In the genomic region with DNA sequence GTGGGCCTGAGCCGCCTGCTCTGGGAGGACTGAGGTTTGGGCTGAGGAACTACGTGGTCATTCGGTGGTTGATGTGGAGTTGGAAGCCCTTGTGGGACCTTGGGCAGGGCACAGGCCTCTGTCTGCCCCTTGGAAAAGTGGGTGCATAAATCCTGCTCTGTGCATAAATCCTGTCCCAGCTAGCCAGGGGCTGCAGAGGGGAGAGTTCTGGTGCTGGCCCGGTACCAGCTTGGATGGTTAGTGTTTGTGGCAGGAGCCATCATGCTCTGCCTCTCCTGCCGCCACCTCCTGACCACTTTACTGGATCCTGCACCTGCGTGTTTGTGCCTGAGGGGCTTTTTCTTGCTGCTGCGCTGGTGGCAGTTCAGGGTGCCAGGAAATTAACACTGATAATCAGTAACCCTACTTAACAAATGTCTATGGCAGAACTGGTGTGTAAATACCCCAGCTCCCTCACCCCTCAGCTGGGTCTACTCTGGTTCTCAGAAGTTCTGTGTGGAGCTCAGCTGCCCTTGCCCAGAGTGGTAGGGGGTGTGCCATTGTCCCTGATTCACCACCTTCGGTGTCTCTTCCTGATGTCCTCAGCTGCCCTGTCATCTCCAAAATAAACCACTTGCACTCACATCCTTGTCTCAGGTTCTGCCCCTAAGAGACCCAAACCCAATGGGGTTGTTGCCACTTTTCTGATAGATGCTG, we compare ENCODE assay signal across 21 cellular contexts.
DNase-seq lines count a peak whose midpoint lies in the region; ATAC-seq and TF ChIP-seq lines count a peak whose summit lies in the region.
"Had no signal": no experiment of that assay in that cellular context is flagged by ENCODE, and none has a peak within 500 bp of the region (broad histone marks: within the 10 kb centered on the region; RNA-seq: fewer than 3 reads in every experiment).

No MANE protein-coding gene starts in this region.

- CTCF ChIA-PET in AG04450 (lab: Charles Lee) (interaction anchor here (1.0 kb wide), 1 partner anchor 196 kb away, joined by 3 read pairs; no protein-coding TSS in a partner anchor), MCF 10A (lab: Yijun Ruan, JAX) (interaction anchor here (0.5 to 0.9 kb wide), 2 partner anchors 14 to 203 kb away, joined by 3 to 4 read pairs; no protein-coding TSS in a partner anchor)

- H3K27ac Mint-ChIP-seq in MCF 10A (ENCODE audit: low read depth, unreplicated experiment), result no peak overlapping the region
- H3K27ac Mint-ChIP-seq in activated CD4-positive, alpha-beta T cell treated with anti-CD3 and anti-CD28 coated beads, Interleukin-2, amount 10 ng/mL, durations not matched to agents 24 days and 14 days, result no peak overlapping the region
- no peak overlapping the region for H3K27ac Mint-ChIP-seq in T-helper 17 cell
- H3K27ac Mint-ChIP-seq: CD4-positive, alpha-beta memory T cell; natural killer cell treated with Interleukin-12 subunit alpha and Interleukin-12 subunit beta and Interleukin-15 and Interleukin-18, amount 100 ng/mL, for 72 hours had no signal

- peak overlapping the region; percentile 7; the same call in 1 of the 2 replicates for H3K4me3 ChIP-seq in AG04450 (ENCODE audit: low read depth, low read length)
- H3K4me3 ChIP-seq in right atrium auricular region, result no peak overlapping the region
- H3K4me3 ChIP-seq in osteoblast (ENCODE audit: insufficient read depth, low read length), result peak overlapping the region; percentile 50
- H3K4me3 ChIP-seq: heart left ventricle had no signal

- H2AFZ ChIP-seq in osteoblast (ENCODE audit: low read length), result no peak overlapping the region

- TF ChIP-seq CTCF in AG04450 (IDR thresholded peaks at IDR 0.05; ENCODE audit: low read depth, low read length) (no peak), right atrium auricular region (IDR thresholded peaks at IDR 0.05) (no peak), osteoblast (IDR thresholded peaks at IDR 0.05; ENCODE audit: extremely low read depth, low read depth, low read length) (no peak), MCF 10A (IDR thresholded peaks at IDR 0.05; ENCODE audit: unreplicated experiment) (no peak)

- no peak for ATAC-seq in T-helper 17 cell
- ATAC-seq: natural killer cell treated with Interleukin-12 subunit alpha and Interleukin-12 subunit beta and Interleukin-15 and Interleukin-18, amount 100 ng/mL, for 72 hours had no signal

- no TSS peak for BruUV-seq in MCF 10A (replicated peaks; lab: Mats Ljungman, UMichigan)

- H3K4me1 Mint-ChIP-seq in MCF 10A (ENCODE audit: insufficient read depth, unreplicated experiment) (no peaks in the 10 kb centered on the region), T-helper 17 cell (no peaks in the 10 kb centered on the region)
- no peaks in the 10 kb centered on the region for H3K4me1 Mint-ChIP-seq in activated CD4-positive, alpha-beta T cell treated with anti-CD3 and anti-CD28 coated beads, Interleukin-2, amount 10 ng/mL, durations not matched to agents 24 days and 14 days
- H3K4me1 Mint-ChIP-seq: CD4-positive, alpha-beta memory T cell had no signal

- peak overlapping the region; percentile 41 for H3K4me2 ChIP-seq in osteoblast (ENCODE audit: insufficient read depth, low read length)

- H3K27me3 ChIP-seq in AG04450 (ENCODE audit: control insufficient read depth, insufficient read depth, low read length), result no peaks in the 10 kb centered on the region
- no peaks in the 10 kb centered on the region for H3K27me3 ChIP-seq in right atrium auricular region
- H3K27me3 ChIP-seq in osteoblast (ENCODE audit: insufficient read depth, low read length), result no peaks in the 10 kb centered on the region
- H3K27me3 ChIP-seq: heart left ventricle had no signal

- H3K27me3 Mint-ChIP-seq in MCF 10A (ENCODE audit: insufficient read depth, unreplicated experiment), result no peaks in the 10 kb centered on the region
- H3K27me3 Mint-ChIP-seq in activated CD4-positive, alpha-beta T cell treated with anti-CD3 and anti-CD28 coated beads, Interleukin-2, amount 10 ng/mL, durations not matched to agents 24 days and 14 days, result no peaks in the 10 kb centered on the region
- H3K27me3 Mint-ChIP-seq in T-helper 17 cell, result no peaks in the 10 kb centered on the region
- H3K27me3 Mint-ChIP-seq: CD4-positive, alpha-beta memory T cell had no signal

- H3K4me1 ChIP-seq in right atrium auricular region, result peaks cover 0 to 19% of the 10 kb centered on the region in 2 donors
- H3K4me1 ChIP-seq in osteoblast (ENCODE audit: insufficient read depth, low read length), result peaks cover 24% of the 10 kb centered on the region

- intact Hi-C loops in MCF 10A (cut with micrococcal nuclease), result no loop called here
- intact Hi-C loops in activated CD4-positive, alpha-beta T cell treated with anti-CD3 and anti-CD28 coated beads, Interleukin-2, amount 10 ng/mL, durations not matched to agents 24 days and 14 days (cut with micrococcal nuclease), result no loop called here

- H3K9me3 ChIP-seq in AG04450 (ENCODE audit: control insufficient read depth, insufficient read depth, low read length), result peaks cover 6% of the 10 kb centered on the region
- H3K9me3 ChIP-seq in right atrium auricular region, result no peaks in the 10 kb centered on the region
- H3K9me3 ChIP-seq in osteoblast (ENCODE audit: low read depth, low read length), result no peaks in the 10 kb centered on the region
- H3K9me3 ChIP-seq in T-helper 17 cell (ENCODE audit: control insufficient read depth, low read length, poor library complexity, severe bottlenecking), result no peaks in the 10 kb centered on the region
- H3K9me3 ChIP-seq: heart left ventricle had no signal

- no peaks in the 10 kb centered on the region for H3K9me3 Mint-ChIP-seq in MCF 10A (ENCODE audit: unreplicated experiment)
- H3K9me3 Mint-ChIP-seq in activated CD4-positive, alpha-beta T cell treated with anti-CD3 and anti-CD28 coated beads, Interleukin-2, amount 10 ng/mL, durations not matched to agents 24 days and 14 days, result no peaks in the 10 kb centered on the region
- H3K9me3 Mint-ChIP-seq: natural killer cell treated with Interleukin-12 subunit alpha and Interleukin-12 subunit beta and Interleukin-15 and Interleukin-18, amount 100 ng/mL, for 72 hours had no signal

- H3K36me3 Mint-ChIP-seq in MCF 10A (ENCODE audit: insufficient read depth, unreplicated experiment) (no peaks in the 10 kb centered on the region), T-helper 17 cell (ENCODE audit: low read depth) (no peaks in the 10 kb centered on the region)
- H3K36me3 Mint-ChIP-seq in activated CD4-positive, alpha-beta T cell treated with anti-CD3 and anti-CD28 coated beads, Interleukin-2, amount 10 ng/mL, durations not matched to agents 24 days and 14 days (ENCODE audit: low read depth), result no peaks in the 10 kb centered on the region
- H3K36me3 Mint-ChIP-seq: CD4-positive, alpha-beta memory T cell; natural killer cell treated with Interleukin-12 subunit alpha and Interleukin-12 subunit beta and Interleukin-15 and Interleukin-18, amount 100 ng/mL, for 72 hours had no signal

- DNase-seq in AG04450 (ENCODE audit: low read depth, low spot score) (no peak), M059J (ENCODE audit: low read depth) (peak; percentile 16), right atrium auricular region (ENCODE audit: low spot score) (no peak), osteoblast (ENCODE audit: insufficient read length, low spot score, missing footprints) (no peak), MCF 10A (ENCODE audit: unreplicated experiment) (no peak), T-helper 17 cell (no peak)
- DNase-seq in activated CD4-positive, alpha-beta T cell treated with anti-CD3 and anti-CD28 coated beads for 4 hours, result no peak
- DNase-seq in activated CD4-positive, alpha-beta T cell treated with anti-CD3 and anti-CD28 coated beads, Interleukin-2, amount 10 ng/mL, durations not matched to agents 24 days and 14 days, result no peak
- DNase-seq: activated CD4-positive, alpha-beta T cell treated with anti-CD3 and anti-CD28 coated beads, Interleukin-2, amount 50 U/mL, for 48 hours; activated T-cell treated with anti-CD3 and anti-CD28 coated beads for 4 hours; CD4-positive, alpha-beta memory T cell; DMS153; KG1; mammary epithelial cell; NCI-H1048; NCI-H2081; NCI-H510A; T-helper 1 cell had no signal

- H4K20me1 ChIP-seq in osteoblast (ENCODE audit: insufficient read depth, low read length), result peaks cover 24% of the 10 kb centered on the region

- POLR2A ChIA-PET in AG04450 (lab: Yijun Ruan, JAX), result no interaction called here
- POLR2A ChIA-PET in MCF 10A (lab: Yijun Ruan, JAX), result no interaction called here

- H3K27ac ChIP-seq in AG04450 (ENCODE audit: low read depth, low read length) (peak overlapping the region; percentile 70), right atrium auricular region (peak overlapping the region; percentile 57 to 64), osteoblast (ENCODE audit: low read depth, low read length) (peak overlapping the region; percentile 66)
- H3K27ac ChIP-seq: VCaP had no signal

- no peaks in the 10 kb centered on the region for H3K36me3 ChIP-seq in right atrium auricular region
- peaks cover 3% of the 10 kb centered on the region for H3K36me3 ChIP-seq in osteoblast (ENCODE audit: insufficient read depth, low read length)
- H3K36me3 ChIP-seq: heart left ventricle had no signal

- H3K4me3 Mint-ChIP-seq in MCF 10A (ENCODE audit: unreplicated experiment), result no peak overlapping the region
- no peak overlapping the region for H3K4me3 Mint-ChIP-seq in activated CD4-positive, alpha-beta T cell treated with anti-CD3 and anti-CD28 coated beads, Interleukin-2, amount 10 ng/mL, durations not matched to agents 24 days and 14 days
- H3K4me3 Mint-ChIP-seq in T-helper 17 cell, result no peak overlapping the region
- H3K4me3 Mint-ChIP-seq: CD4-positive, alpha-beta memory T cell; natural killer cell treated with Interleukin-12 subunit alpha and Interleukin-12 subunit beta and Interleukin-15 and Interleukin-18, amount 100 ng/mL, for 72 hours had no signal

- peaks cover 71% of the 10 kb centered on the region for H3K79me2 ChIP-seq in osteoblast (ENCODE audit: insufficient read depth, low read length)

Comparison
In these comparisons a context has a peak if more than half of its experiments do, and no peak if none do; other contexts are left out.
1. H3K4me3 ChIP-seq: peak in AG04450 (single experiment) and osteoblast (single experiment); none in right atrium auricular region (0 of 2).
2. Peak in every context shown above with its lines, with median percentiles within 50 percentile points of each other: H3K27ac ChIP-seq.